ENCODE assay signal across 8 cellular contexts in genomic region chr16:88238732-88239274, GRCh38.
DNase-seq lines count a peak whose midpoint lies in the region; ATAC-seq, FAIRE-seq and TF ChIP-seq lines count a peak whose summit lies in the region.
"Not testable (repeated sequence)": the region's sequence is repeated elsewhere in the genome, so short reads cannot be mapped to it uniquely, and the experiment has no call there.

No MANE protein-coding gene starts in this region.

- intact Hi-C loops in body of pancreas (cut with DNase I) = not testable (repeated sequence)

- peak; percentile 98 for FAIRE-seq in TTC549 (lab: Jason Lieb, UNC)

- peak overlapping the region; percentile 70 for H3K9ac ChIP-seq in GM23248

- H3K27me3 Mint-ChIP-seq in nephron (ENCODE audit: low read depth) = not testable (repeated sequence)

- H3K36me3 ChIP-seq in GM23248 (ENCODE audit: low read depth); body of pancreas (replicated peaks in 1 of 2; ENCODE audit: insufficient read depth in 1 of 2, low read depth in 2 of 2); cardiac muscle cell: not testable (repeated sequence)

- H2AFZ ChIP-seq in GM23248 = not testable (repeated sequence)

- not testable (repeated sequence) for TF ChIP-seq CTCF in body of pancreas (IDR thresholded peaks at IDR 0.05); cardiac muscle cell (IDR thresholded peaks at IDR 0.05; ENCODE audit: low read depth, low read length); nephron (IDR thresholded peaks at IDR 0.05; ENCODE audit: unreplicated experiment in 3 of 3)

- peak overlapping the region; percentile 37; the same call in 1 of the 2 replicates for H3K4me3 ChIP-seq in GM23248
- not testable (repeated sequence) for H3K4me3 ChIP-seq in body of pancreas, cardiac muscle cell

- peaks cover 43% of the 10 kb centered on the region for H3K4me1 Mint-ChIP-seq in nephron

- not testable (repeated sequence) for H4K20me1 ChIP-seq in GM23248 (ENCODE audit: insufficient read depth)

- not testable (repeated sequence) for H3K9me3 Mint-ChIP-seq in nephron

- ATAC-seq in body of pancreas = peak; percentile 84

- not testable (repeated sequence) for H3K9me3 ChIP-seq in GM23248 (ENCODE audit: low read depth); body of pancreas; cardiac muscle cell (ENCODE audit: low read depth)

- in situ Hi-C loops in GM23248 (cut with MboI) = not testable (repeated sequence)

- peak overlapping the region; percentile 42 to 96 (median 87) for H3K27ac Mint-ChIP-seq in nephron

- 1 to 2% methylated on average over 6 to 8 of the region's 8 CpGs for WGBS in GM23248 (ENCODE audit: low coverage in 1 of 2, low lambda C conversion rate in 2 of 2, missing lambda C conversion rate in 2 of 2), 2 experiments
- WGBS in body of pancreas, 2 donors = 25% methylated on average over 2 to 7 of the region's 8 CpGs

- H3K27me3 ChIP-seq in GM23248 (replicated peaks; ENCODE audit: insufficient read depth); body of pancreas; cardiac muscle cell: not testable (repeated sequence)

- peak; percentile 94 for DNase-seq in AG08395 (ENCODE audit: low spot score)
- DNase-seq in GM23248 = peak; percentile 95
- peak; percentile 54 for DNase-seq in NCI-H2196 (lab: John Stamatoyannopoulos, UW; ENCODE audit: unreplicated experiment)
- peak; percentile 85 to 98 (median 92) for DNase-seq in body of pancreas
- peak; percentile 37 to 99 for DNase-seq in cardiac muscle cell (ENCODE audit: low read depth in 1 of 2, low spot score in 1 of 2)
- peak; percentile 27 to 37 for DNase-seq in stimulated activated CD8-positive, alpha-beta memory T cell treated with anti-CD3 and anti-CD28 coated beads, Interleukin-2, amount 100 ng/mL, for 48 hours (ENCODE audit: low read depth in 2 of 2)

- H3K9me2 ChIP-seq in GM23248 (ENCODE audit: insufficient read depth) = not testable (repeated sequence)

- H3K79me2 ChIP-seq in GM23248 (ENCODE audit: insufficient read depth) = not testable (repeated sequence)

- H3K4me2 ChIP-seq in GM23248 (ENCODE audit: unreplicated experiment) = peak overlapping the region; percentile 81

- H3K27ac ChIP-seq in GM23248 (peak overlapping the region; percentile 76), body of pancreas (peak overlapping the region in 3 of 4 donors; percentile 50 to 73 (median 72))
- not testable (repeated sequence) for H3K27ac ChIP-seq in cardiac muscle cell

- peaks cover 30% of the 10 kb centered on the region for H3F3A ChIP-seq in GM23248 (ENCODE audit: insufficient read depth)

- not testable (repeated sequence) for H3K4me3 Mint-ChIP-seq in nephron

- not testable (repeated sequence) for H3K36me3 Mint-ChIP-seq in nephron (ENCODE audit: low read depth)

- TF ChIP-seq POLR2A in body of pancreas (IDR thresholded peaks at IDR 0.05) = not testable (repeated sequence)

- peaks cover 36% of the 10 kb centered on the region for H3K4me1 ChIP-seq in GM23248 (ENCODE audit: insufficient read depth)
- H3K4me1 ChIP-seq in body of pancreas = peaks cover 33% of the 10 kb centered on the region
- not testable (repeated sequence) for H3K4me1 ChIP-seq in cardiac muscle cell (ENCODE audit: low read depth)

Comparison
In these comparisons a context has a peak if more than half of its experiments do, and no peak if none do; other contexts are left out.
1. DNase-seq: peak in every context shown above with its lines; median percentile 95 in GM23248; 94 in AG08395; 92 in body of pancreas; 68 in cardiac muscle cell; 54 in NCI-H2196; 32 in stimulated activated CD8-positive, alpha-beta memory T cell treated with anti-CD3 and anti-CD28 coated beads, Interleukin-2, amount 100 ng/mL, for 48 hours.